In genomic region chr11:61378713-61379313, GRCh38 we compare ENCODE assay signal across 9 cellular contexts. TPM values are rescaled to one million over a fixed set of nuclear protein-coding genes. Genes with fewer than 3 reads are reported as not detected.
DNase-seq lines count a peak whose midpoint lies in the region; ATAC-seq and TF ChIP-seq lines count a peak whose summit lies in the region.
"Had no signal": no experiment of that assay in that cellular context is flagged by ENCODE, and none has a peak within 500 bp of the region (broad histone marks: within the 10 kb centered on the region; RNA-seq: fewer than 3 reads in every experiment).

No MANE protein-coding gene starts in this region.

- peak overlapping the region; percentile 42 for H3K4me2 ChIP-seq in PC-9
- H3K4me2 ChIP-seq in osteoblast (ENCODE audit: insufficient read depth, low read length): peak overlapping the region; percentile 42

- POLR2A ChIA-PET in PC-9 (lab: Charles Lee; ENCODE audit: unreplicated experiment): interaction anchor here (0.9 kb wide), 1 partner anchor 18 kb away, joined by 12 read pairs; no protein-coding TSS in a partner anchor

- H3K4me3 ChIP-seq in PC-9 (no peak overlapping the region), osteoblast (ENCODE audit: insufficient read depth, low read length) (no peak overlapping the region)

- H3K4me1 ChIP-seq in PC-9 (replicated peaks; ENCODE audit: insufficient read depth) (peaks cover 24% of the 10 kb centered on the region), osteoblast (ENCODE audit: insufficient read depth, low read length) (peaks cover 26% of the 10 kb centered on the region)

- intact Hi-C loops in PC-9 (cut with micrococcal nuclease; ENCODE audit: unreplicated experiment): no loop called here

- H3K27me3 ChIP-seq in PC-9 (ENCODE audit: insufficient read depth, low read depth) (no peaks in the 10 kb centered on the region), osteoblast (ENCODE audit: insufficient read depth, low read length) (no peaks in the 10 kb centered on the region)

- H3F3A ChIP-seq in PC-9 (ENCODE audit: insufficient read depth, low read depth): peaks cover 29% of the 10 kb centered on the region

- H3K27ac ChIP-seq in PC-9: peak overlapping the region; percentile 62
- peak overlapping the region; percentile 96 for H3K27ac ChIP-seq in osteoblast (ENCODE audit: low read depth, low read length)

- ATAC-seq in GM21825 (IDR thresholded peaks at IDR 0.05; ENCODE audit: unreplicated experiment): no peak
- no peak for ATAC-seq in stimulated activated naive CD8-positive, alpha-beta T cell treated with anti-CD3 and anti-CD28 coated beads, Interleukin-15, Interleukin-2, amounts not matched to agents 100 U/mL and 50 U/mL, for 24 hours

- H3K79me2 ChIP-seq in PC-9 (ENCODE audit: low read depth): no peaks in the 10 kb centered on the region
- no peaks in the 10 kb centered on the region for H3K79me2 ChIP-seq in osteoblast (ENCODE audit: insufficient read depth, low read length)

- BruUV-seq in PC-9 (replicated peaks; lab: Mats Ljungman, UMichigan): no TSS peak

- no peaks in the 10 kb centered on the region for H3K9me2 ChIP-seq in PC-9 (ENCODE audit: insufficient read depth)

- DNase-seq in AML-193 (lab: John Stamatoyannopoulos, UW): peak; percentile 86 to 93
- peak; percentile 47 to 92 for DNase-seq in PC-9
- peak; percentile 97 for DNase-seq in fibroblast of gingiva (ENCODE audit: low read depth)
- DNase-seq in osteoblast (ENCODE audit: insufficient read length, low spot score, missing footprints): peak; percentile 89
- no peak for DNase-seq in NCI-H345 (lab: John Stamatoyannopoulos, UW)
- DNase-seq in stimulated activated naive CD8-positive, alpha-beta T cell treated with anti-CD3 and anti-CD28 coated beads, Interleukin-15, Interleukin-2, amounts not matched to agents 100 U/mL and 50 U/mL, for 24 hours: no peak
- no peak for DNase-seq in SW480 (ENCODE audit: low spot score)
- DNase-seq: activated T-cell treated with anti-CD3 and anti-CD28 coated beads, Interleukin-2, amount 50 U/mL, for 1 hour had no signal

- H3K36me3 ChIP-seq in PC-9 (ENCODE audit: low read depth) (0 out of 2 replicates have a peak, but pooled peaks cover 4% of the 10 kb centered on the region), osteoblast (ENCODE audit: insufficient read depth, low read length) (peaks cover 10% of the 10 kb centered on the region)

- CTCF ChIA-PET in PC-9 (lab: Charles Lee): interaction anchor here (1.2 kb wide), 1 partner anchor 43 kb away, joined by 3 read pairs; no protein-coding TSS in a partner anchor

- no peaks in the 10 kb centered on the region for H3K9me3 ChIP-seq in PC-9 (ENCODE audit: insufficient read depth, low read depth)
- H3K9me3 ChIP-seq in osteoblast (ENCODE audit: low read depth, low read length): no peaks in the 10 kb centered on the region

- H2AFZ ChIP-seq in PC-9: no peak overlapping the region
- H2AFZ ChIP-seq in osteoblast (ENCODE audit: low read length): no peak overlapping the region

- H4K20me1 ChIP-seq in PC-9 (ENCODE audit: insufficient read depth) (no peaks in the 10 kb centered on the region), osteoblast (ENCODE audit: insufficient read depth, low read length) (no peaks in the 10 kb centered on the region)

- no peak for TF ChIP-seq CTCF in PC-9 (conservative IDR thresholded peaks at IDR 0.05)
- no peak for TF ChIP-seq CTCF in osteoblast (IDR thresholded peaks at IDR 0.05; ENCODE audit: extremely low read depth, low read depth, low read length)

RNA-seq across cellular contexts. Expression of gene TMEM216, which starts 13.6 kb away (rescaled TPM):
- total RNA-seq in PC-9 (2021) (17.6 and 21.1 TPM in 2 replicates), osteoblast (5.8 and 8.3 TPM in 2 replicates)

RNA-seq across cellular contexts. Expression of gene TMEM138, which starts 16.6 kb away (rescaled TPM):
- 32.5 and 46.1 TPM in 2 replicates for total RNA-seq in PC-9 (2021)
- 41.3 and 48.3 TPM in 2 replicates for total RNA-seq in osteoblast

RNA-seq across cellular contexts. Expression of gene CYB561A3, which starts 17.1 kb away (rescaled TPM):
- 96.9 and 120 TPM in 2 replicates for total RNA-seq in PC-9 (2021)
- total RNA-seq in osteoblast: 149 and 151 TPM in 2 replicates

RNA-seq across cellular contexts. Expression of gene TKFC, which starts 45.8 kb away (rescaled TPM):
- total RNA-seq in PC-9 (2021) (168 and 258 TPM in 2 replicates), osteoblast (21.8 and 30.0 TPM in 2 replicates)

RNA-seq across cellular contexts. Expression of gene DDB1, which starts 45.9 kb away (rescaled TPM):
- total RNA-seq in PC-9 (2021) (302 and 305 TPM in 2 replicates), osteoblast (330 and 331 TPM in 2 replicates)

Comparison
In these comparisons a context has a peak if more than half of its experiments do, and no peak if none do; other contexts are left out.
1. DNase-seq: peak in AML-193 (2 of 2), PC-9 (2 of 2), fibroblast of gingiva (single experiment) and osteoblast (single experiment); none in NCI-H345 (single experiment), stimulated activated naive CD8-positive, alpha-beta T cell treated with anti-CD3 and anti-CD28 coated beads, Interleukin-15, Interleukin-2, amounts not matched to agents 100 U/mL and 50 U/mL, for 24 hours (single experiment) and SW480 (single experiment).